Comparison of ENCODE assay signal across 26 cellular contexts in genomic region chr5:133337795-133338445, GRCh38.
"Had no signal": no experiment of that assay in that cellular context is flagged by ENCODE, and none has a peak within 500 bp of the region (broad histone marks: within the 10 kb centered on the region; RNA-seq: fewer than 3 reads in every experiment).

No MANE protein-coding gene starts in this region.

- H2AFZ ChIP-seq: parathyroid adenoma had no signal

- H3K36me3 Mint-ChIP-seq: naive thymus-derived CD4-positive, alpha-beta T cell; stimulated activated naive B cell treated with anti-CD40 and anti-IgM and Interleukin-4, amounts not matched to agents 10 μg/mL and 1 μg/mL and 100 μg/mL, for 72 hours had no signal

- H3K4me3 ChIP-seq: left ventricle myocardium inferior, lung, mucosa of descending colon, prostate gland, skin epidermis, stomach, testis, thyroid gland, transverse colon, upper lobe of left lung had no signal

- H3K27ac ChIP-seq: left ventricle myocardium inferior, parathyroid adenoma, prostate gland, skin epidermis, stomach, testis, thyroid gland, transverse colon, upper lobe of left lung had no signal

- H3K9me3 Mint-ChIP-seq: naive thymus-derived CD4-positive, alpha-beta T cell; nephron progenitor cell; stimulated activated naive B cell treated with anti-CD40 and anti-IgM and Interleukin-4, amounts not matched to agents 10 μg/mL and 1 μg/mL and 100 μg/mL, for 72 hours had no signal

- H3K27ac Mint-ChIP-seq: nephron progenitor cell; stimulated activated naive B cell treated with anti-CD40 and anti-IgM and Interleukin-4, amounts not matched to agents 10 μg/mL and 1 μg/mL and 100 μg/mL, for 72 hours had no signal

- H3K4me1 ChIP-seq: left ventricle myocardium inferior, parathyroid adenoma, prostate gland, stomach, testis, thyroid gland, upper lobe of left lung had no signal

- H3K27me3 ChIP-seq: testis, thyroid gland, transverse colon, upper lobe of left lung had no signal

- H3K36me3 ChIP-seq: left ventricle myocardium inferior, prostate gland, stomach, thyroid gland, transverse colon, upper lobe of left lung had no signal

- DNase-seq: hippocampal formation; left ventricle myocardium inferior; mesendoderm; midbrain; naive thymus-derived CD4-positive, alpha-beta T cell; nephron progenitor cell; nucleus accumbens; retina; right cardiac atrium; stimulated activated CD4-positive, alpha-beta T cell treated with anti-CD3 and anti-CD28 coated beads, Interleukin-12 subunit alpha, Interleukin-12 subunit beta, amount 100 ng/mL, for 4 hours; stimulated activated CD4-positive, alpha-beta T cell treated with anti-CD3 and anti-CD28 coated beads, Interleukin-15, amount 100 ng/mL, for 24 hours; stimulated activated CD4-positive, alpha-beta T cell treated with anti-CD3 and anti-CD28 coated beads, Interleukin-2, amount 100 ng/mL, for 24 hours; stimulated activated CD4-positive, alpha-beta T cell treated with anti-CD3 and anti-CD28 coated beads, Interleukin-4, amount 100 ng/mL, for 1 hour; stimulated activated naive B cell treated with anti-CD40 and anti-IgM and Interleukin-4, amounts not matched to agents 10 μg/mL and 1 μg/mL and 100 μg/mL, for 72 hours; stimulated activated naive CD8-positive, alpha-beta T cell treated with anti-CD3 and anti-CD28 coated beads, Interleukin-15, Interleukin-2, amounts not matched to agents 100 U/mL and 50 U/mL, for 24 hours; stomach; testis; thyroid gland; transverse colon; upper lobe of left lung had no signal

- H3K79me2 ChIP-seq: parathyroid adenoma had no signal

- H3K9me3 ChIP-seq: left ventricle myocardium inferior, mucosa of descending colon, prostate gland, stomach, testis, thyroid gland, transverse colon, upper lobe of left lung had no signal

- ATAC-seq: mucosa of descending colon; naive thymus-derived CD4-positive, alpha-beta T cell; right cardiac atrium; sciatic nerve; stimulated activated naive B cell treated with anti-CD40 and anti-IgM and Interleukin-4, amounts not matched to agents 10 μg/mL and 1 μg/mL and 100 μg/mL, for 72 hours; stimulated activated naive CD8-positive, alpha-beta T cell treated with anti-CD3 and anti-CD28 coated beads, Interleukin-15, Interleukin-2, amounts not matched to agents 100 U/mL and 50 U/mL, for 24 hours had no signal

- H3K4me3 Mint-ChIP-seq: naive thymus-derived CD4-positive, alpha-beta T cell; nephron progenitor cell; stimulated activated naive B cell treated with anti-CD40 and anti-IgM and Interleukin-4, amounts not matched to agents 10 μg/mL and 1 μg/mL and 100 μg/mL, for 72 hours had no signal
